In genomic region chr5:8958602-8959001, GRCh38 we compare ENCODE assay signal across 19 cellular contexts.
"Had no signal": no experiment of that assay in that cellular context is flagged by ENCODE, and none has a peak within 500 bp of the region (broad histone marks: within the 10 kb centered on the region; RNA-seq: fewer than 3 reads in every experiment).

No MANE protein-coding gene starts in this region.

- ATAC-seq: effector memory CD8-positive, alpha-beta T cell; left lobe of liver; mucosa of descending colon; naive thymus-derived CD4-positive, alpha-beta T cell; stimulated activated memory B cell treated with anti-CD40 and anti-IgM and Interleukin-4, amounts not matched to agents 10 μg/mL and 1 μg/mL and 100 μg/mL, for 72 hours; stimulated activated naive CD8-positive, alpha-beta T cell treated with anti-CD3 and anti-CD28 coated beads, Interleukin-15, Interleukin-2, amounts not matched to agents 100 U/mL and 50 U/mL, for 24 hours had no signal

- H3K9me3 ChIP-seq: esophagus squamous epithelium, mucosa of descending colon, testis, tibial artery had no signal

- H3K4me1 ChIP-seq: esophagus squamous epithelium, parathyroid adenoma, spleen, testis, tibial artery had no signal

- DNase-seq: cortex of kidney; effector memory CD8-positive, alpha-beta T cell; erythroblast; esophagus squamous epithelium; hypothalamus; mucosa of descending colon; naive thymus-derived CD4-positive, alpha-beta T cell; spleen; stimulated activated CD4-positive, alpha-beta T cell treated with anti-CD3 and anti-CD28 coated beads, Interleukin-4, amount 100 ng/mL, for 4 hours; stimulated activated naive CD8-positive, alpha-beta T cell treated with anti-CD3 and anti-CD28 coated beads, Interleukin-15, Interleukin-2, amounts not matched to agents 100 U/mL and 50 U/mL, for 24 hours; substantia nigra; testis; tibial artery had no signal

- H3K27ac ChIP-seq: esophagus squamous epithelium, neural progenitor cell, parathyroid adenoma, skin epidermis, spleen, testis, tibial artery had no signal

- H3K36me3 ChIP-seq: esophagus squamous epithelium, neural progenitor cell, spleen, tibial artery had no signal

- H3K4me3 ChIP-seq: esophagus squamous epithelium, lung, mucosa of descending colon, neural progenitor cell, skin epidermis, spleen, testis, tibial artery had no signal
